20 cellular contexts compared by ENCODE assay signal in the genomic region with DNA sequence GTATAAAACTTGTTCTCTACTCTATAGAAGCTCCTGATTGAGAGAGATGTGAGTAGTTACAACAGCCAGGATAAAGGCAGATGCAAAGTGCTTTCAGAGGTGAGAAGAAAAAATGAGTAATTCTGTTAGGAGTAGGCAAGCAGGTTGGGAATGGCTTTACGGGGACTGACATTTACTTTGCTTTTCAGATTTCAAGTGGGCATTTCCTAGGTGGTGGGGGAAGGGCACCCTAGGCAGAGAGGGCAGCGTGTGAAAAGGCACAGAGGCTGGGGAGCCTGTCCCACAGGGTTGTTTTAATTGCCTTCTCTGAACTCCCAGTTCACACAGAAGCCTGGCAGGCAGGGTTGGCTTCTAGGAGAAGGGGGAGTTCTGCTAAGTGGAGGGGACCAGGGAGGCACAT.
DNase-seq lines count a peak whose midpoint lies in the region; ATAC-seq and TF ChIP-seq lines count a peak whose summit lies in the region.
"Had no signal": no experiment of that assay in that cellular context is flagged by ENCODE, and none has a peak within 500 bp of the region (broad histone marks: within the 10 kb centered on the region; RNA-seq: fewer than 3 reads in every experiment).

No MANE protein-coding gene starts in this region.

- H3K4me3 Mint-ChIP-seq in WTC11 (peak overlapping the region; percentile 27), nephron progenitor cell (no peak overlapping the region), mesothelial cell of epicardium (no peak overlapping the region)
- H3K4me3 Mint-ChIP-seq in activated T-helper 2 cell treated with anti-CD3 and anti-CD28 coated beads, Interferon-gamma antibody, Interleukin-2, Interleukin-4, amounts not matched to agents 10 μg/mL and 5 μg/mL and 100 μg/mL, durations not matched to agents 14 hours and 24 hours and 36 hours (ENCODE audit: low read depth): no peak overlapping the region
- H3K4me3 Mint-ChIP-seq: naive B cell; T-helper 1 cell treated with Interleukin-12 subunit alpha and Interleukin-12 subunit beta and Interleukin-4 antibody, amounts not matched to agents 30 μg/mL and 1 μg/mL, for 36 hours had no signal

- no peaks in the 10 kb centered on the region for H3K36me3 ChIP-seq in HUES6 (ENCODE audit: control insufficient read depth, insufficient read depth, low read length)
- H3K36me3 ChIP-seq: adrenal gland, BE2C, breast epithelium, ovary, right atrium auricular region had no signal

- no peaks in the 10 kb centered on the region for H3K9me3 ChIP-seq in HUES6 (ENCODE audit: control insufficient read depth, insufficient read depth, low read depth, low read length)
- H3K9me3 ChIP-seq: adrenal gland, BE2C, breast epithelium, Caco-2, ovary, right atrium auricular region had no signal

- peak overlapping the region; percentile 74 for H3K27ac ChIP-seq in HUES6 (ENCODE audit: low read depth, low read length)
- H3K27ac ChIP-seq: adrenal gland, breast epithelium, ovary, right atrium auricular region had no signal

- DNase-seq in NCI-H1436 treated with DMSO at 0.1 percent for 48 hours (lab: John Stamatoyannopoulos, UW): peak; percentile 29
- DNase-seq in NCI-H1436 (lab: John Stamatoyannopoulos, UW): no peak
- no peak for DNase-seq in WTC11 (ENCODE audit: low spot score)
- no peak for DNase-seq in nephron progenitor cell
- DNase-seq in mesothelial cell of epicardium (ENCODE audit: low spot score in 2 of 2, unreplicated experiment in 2 of 2): no peak
- DNase-seq in activated T-helper 2 cell treated with anti-CD3 and anti-CD28 coated beads, Interferon-gamma antibody, Interleukin-2, Interleukin-4, amounts not matched to agents 10 μg/mL and 5 μg/mL and 100 μg/mL, durations not matched to agents 14 hours and 24 hours and 36 hours (ENCODE audit: low spot score): no peak
- no peak for DNase-seq in cortex of kidney (lab: John Stamatoyannopoulos, UW)
- DNase-seq: activated CD8-positive, alpha-beta memory T cell treated with anti-CD3 and anti-CD28 coated beads, Interleukin-2, amount 50 U/mL, for 48 hours; activated gamma-delta T cell; adrenal gland; BE2C; Caco-2; head of caudate nucleus; naive B cell; NCI-H1930; ovary had no signal

- intact Hi-C loops in activated T-helper 2 cell treated with anti-CD3 and anti-CD28 coated beads, Interferon-gamma antibody, Interleukin-2, Interleukin-4, amounts not matched to agents 10 μg/mL and 5 μg/mL and 100 μg/mL, durations not matched to agents 14 hours and 24 hours and 36 hours (cut with micrococcal nuclease): no loop called here

- H3K4me3 ChIP-seq in HUES6 (ENCODE audit: low read depth, low read length): peak overlapping the region; percentile 30
- H3K4me3 ChIP-seq: adrenal gland, breast epithelium, ovary, right atrium auricular region had no signal

- H3K27ac Mint-ChIP-seq in WTC11 (peak overlapping the region; percentile 93), nephron progenitor cell (peak overlapping the region; percentile 18), mesothelial cell of epicardium (no peak overlapping the region)
- H3K27ac Mint-ChIP-seq in activated T-helper 2 cell treated with anti-CD3 and anti-CD28 coated beads, Interferon-gamma antibody, Interleukin-2, Interleukin-4, amounts not matched to agents 10 μg/mL and 5 μg/mL and 100 μg/mL, durations not matched to agents 14 hours and 24 hours and 36 hours: no peak overlapping the region
- H3K27ac Mint-ChIP-seq: naive B cell; T-helper 1 cell treated with Interleukin-12 subunit alpha and Interleukin-12 subunit beta and Interleukin-4 antibody, amounts not matched to agents 30 μg/mL and 1 μg/mL, for 36 hours had no signal

- H3K4me1 Mint-ChIP-seq in WTC11 (peaks cover 77% of the 10 kb centered on the region), nephron progenitor cell (peaks cover 43% of the 10 kb centered on the region), mesothelial cell of epicardium (peaks cover 11% of the 10 kb centered on the region)
- no peaks in the 10 kb centered on the region for H3K4me1 Mint-ChIP-seq in activated T-helper 2 cell treated with anti-CD3 and anti-CD28 coated beads, Interferon-gamma antibody, Interleukin-2, Interleukin-4, amounts not matched to agents 10 μg/mL and 5 μg/mL and 100 μg/mL, durations not matched to agents 14 hours and 24 hours and 36 hours (ENCODE audit: low read depth)

- peaks cover 64% of the 10 kb centered on the region for H3K4me1 ChIP-seq in HUES6 (ENCODE audit: control insufficient read depth, insufficient read depth, low read length)
- H3K4me1 ChIP-seq: adrenal gland, BE2C, Caco-2 had no signal

- ATAC-seq in WTC11: no peak

- CTCF ChIA-PET in WTC11 (lab: Charles Lee): interaction anchor here (1.4 to 3.2 kb wide), 2 partner anchors 11 to 85 kb away, joined by 4 to 26 read pairs; no protein-coding TSS in a partner anchor

- no peak for TF ChIP-seq CTCF in WTC11 (IDR thresholded peaks at IDR 0.05)
- no peak for TF ChIP-seq CTCF in nephron progenitor cell (IDR thresholded peaks at IDR 0.05)
- no peak for TF ChIP-seq CTCF in mesothelial cell of epicardium (IDR thresholded peaks at IDR 0.05; ENCODE audit: unreplicated experiment)

- H3K36me3 Mint-ChIP-seq in WTC11 (peaks cover 15% of the 10 kb centered on the region), nephron progenitor cell (ENCODE audit: low read depth) (no peaks in the 10 kb centered on the region), mesothelial cell of epicardium (no peaks in the 10 kb centered on the region)
- no peaks in the 10 kb centered on the region for H3K36me3 Mint-ChIP-seq in activated T-helper 2 cell treated with anti-CD3 and anti-CD28 coated beads, Interferon-gamma antibody, Interleukin-2, Interleukin-4, amounts not matched to agents 10 μg/mL and 5 μg/mL and 100 μg/mL, durations not matched to agents 14 hours and 24 hours and 36 hours (ENCODE audit: low read depth)
- H3K36me3 Mint-ChIP-seq: naive B cell had no signal

- peak overlapping the region; percentile 54 for H3K9ac ChIP-seq in HUES6 (ENCODE audit: low read length)

- no peaks in the 10 kb centered on the region for H3K27me3 Mint-ChIP-seq in WTC11 (ENCODE audit: low read depth)
- H3K27me3 Mint-ChIP-seq in nephron progenitor cell (ENCODE audit: low read depth, poor library complexity): peaks cover 5% of the 10 kb centered on the region
- no peaks in the 10 kb centered on the region for H3K27me3 Mint-ChIP-seq in mesothelial cell of epicardium (ENCODE audit: low read depth)
- no peaks in the 10 kb centered on the region for H3K27me3 Mint-ChIP-seq in activated T-helper 2 cell treated with anti-CD3 and anti-CD28 coated beads, Interferon-gamma antibody, Interleukin-2, Interleukin-4, amounts not matched to agents 10 μg/mL and 5 μg/mL and 100 μg/mL, durations not matched to agents 14 hours and 24 hours and 36 hours (ENCODE audit: low read depth)

- H3K9me3 Mint-ChIP-seq in WTC11: no peaks in the 10 kb centered on the region
- H3K9me3 Mint-ChIP-seq in nephron progenitor cell: no peaks in the 10 kb centered on the region
- no peaks in the 10 kb centered on the region for H3K9me3 Mint-ChIP-seq in mesothelial cell of epicardium
- no peaks in the 10 kb centered on the region for H3K9me3 Mint-ChIP-seq in activated T-helper 2 cell treated with anti-CD3 and anti-CD28 coated beads, Interferon-gamma antibody, Interleukin-2, Interleukin-4, amounts not matched to agents 10 μg/mL and 5 μg/mL and 100 μg/mL, durations not matched to agents 14 hours and 24 hours and 36 hours
- H3K9me3 Mint-ChIP-seq: naive B cell; T-helper 1 cell treated with Interleukin-12 subunit alpha and Interleukin-12 subunit beta and Interleukin-4 antibody, amounts not matched to agents 30 μg/mL and 1 μg/mL, for 36 hours had no signal

- H3K27me3 ChIP-seq in HUES6 (ENCODE audit: control insufficient read depth, insufficient read depth, low read length): no peaks in the 10 kb centered on the region
- H3K27me3 ChIP-seq: adrenal gland, BE2C, breast epithelium, ovary, right atrium auricular region had no signal

- POLR2A ChIA-PET in WTC11 (lab: Charles Lee): interaction anchor here (1.3 kb wide), 1 partner anchor 9 kb away, joined by 5 read pairs; no protein-coding TSS in a partner anchor

TF ChIP-seq in WTC11, 78 proteins besides CTCF, POLR2A, EP300 and RAD21:
- TF ChIP-seq, protein P1, sequence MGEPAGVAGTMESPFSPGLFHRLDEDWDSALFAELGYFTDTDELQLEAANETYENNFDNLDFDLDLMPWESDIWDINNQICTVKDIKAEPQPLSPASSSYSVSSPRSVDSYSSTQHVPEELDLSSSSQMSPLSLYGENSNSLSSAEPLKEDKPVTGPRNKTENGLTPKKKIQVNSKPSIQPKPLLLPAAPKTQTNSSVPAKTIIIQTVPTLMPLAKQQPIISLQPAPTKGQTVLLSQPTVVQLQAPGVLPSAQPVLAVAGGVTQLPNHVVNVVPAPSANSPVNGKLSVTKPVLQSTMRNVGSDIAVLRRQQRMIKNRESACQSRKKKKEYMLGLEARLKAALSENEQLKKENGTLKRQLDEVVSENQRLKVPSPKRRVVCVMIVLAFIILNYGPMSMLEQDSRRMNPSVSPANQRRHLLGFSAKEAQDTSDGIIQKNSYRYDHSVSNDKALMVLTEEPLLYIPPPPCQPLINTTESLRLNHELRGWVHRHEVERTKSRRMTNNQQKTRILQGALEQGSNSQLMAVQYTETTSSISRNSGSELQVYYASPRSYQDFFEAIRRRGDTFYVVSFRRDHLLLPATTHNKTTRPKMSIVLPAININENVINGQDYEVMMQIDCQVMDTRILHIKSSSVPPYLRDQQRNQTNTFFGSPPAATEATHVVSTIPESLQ (CRISPR knock-in tag; IDR thresholded peaks at IDR 0.05): no peak
- TF ChIP-seq SP1 (CRISPR knock-in tag; conservative IDR thresholded peaks at IDR 0.05) (0 out of 2 replicates have a peak, but pooled peaks have one; percentile 28), SMAD3 (CRISPR knock-in tag; IDR thresholded peaks at IDR 0.05; ENCODE audit: borderline replicate concordance) (no peak), ZNF396 (CRISPR knock-in tag; IDR thresholded peaks at IDR 0.05; ENCODE audit: borderline replicate concordance) (no peak), ETV6 (CRISPR knock-in tag; IDR thresholded peaks at IDR 0.05) (no peak), CREM (CRISPR knock-in tag; IDR thresholded peaks at IDR 0.05) (no peak), ZNF232 (CRISPR knock-in tag; IDR thresholded peaks at IDR 0.05) (no peak)
- TF ChIP-seq, protein P2, sequence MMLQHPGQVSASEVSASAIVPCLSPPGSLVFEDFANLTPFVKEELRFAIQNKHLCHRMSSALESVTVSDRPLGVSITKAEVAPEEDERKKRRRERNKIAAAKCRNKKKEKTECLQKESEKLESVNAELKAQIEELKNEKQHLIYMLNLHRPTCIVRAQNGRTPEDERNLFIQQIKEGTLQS (CRISPR knock-in tag; conservative IDR thresholded peaks at IDR 0.05): no peak
- TF ChIP-seq, protein P3, sequence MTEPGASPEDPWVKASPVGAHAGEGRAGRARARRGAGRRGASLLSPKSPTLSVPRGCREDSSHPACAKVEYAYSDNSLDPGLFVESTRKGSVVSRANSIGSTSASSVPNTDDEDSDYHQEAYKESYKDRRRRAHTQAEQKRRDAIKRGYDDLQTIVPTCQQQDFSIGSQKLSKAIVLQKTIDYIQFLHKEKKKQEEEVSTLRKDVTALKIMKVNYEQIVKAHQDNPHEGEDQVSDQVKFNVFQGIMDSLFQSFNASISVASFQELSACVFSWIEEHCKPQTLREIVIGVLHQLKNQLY (CRISPR knock-in tag; IDR thresholded peaks at IDR 0.05): no peak
TF ChIP-seq in WTC11: peak in this region for 1.

Comparison
In these comparisons a context has a peak if more than half of its experiments do, and no peak if none do; other contexts are left out.
1. H3K27ac Mint-ChIP-seq: peak in WTC11 (single experiment) and nephron progenitor cell (single experiment); none in mesothelial cell of epicardium (single experiment) and activated T-helper 2 cell treated with anti-CD3 and anti-CD28 coated beads, Interferon-gamma antibody, Interleukin-2, Interleukin-4, amounts not matched to agents 10 μg/mL and 5 μg/mL and 100 μg/mL, durations not matched to agents 14 hours and 24 hours and 36 hours (single experiment).